Comparison of ENCODE assay signal across 9 cellular contexts in the genomic region with DNA sequence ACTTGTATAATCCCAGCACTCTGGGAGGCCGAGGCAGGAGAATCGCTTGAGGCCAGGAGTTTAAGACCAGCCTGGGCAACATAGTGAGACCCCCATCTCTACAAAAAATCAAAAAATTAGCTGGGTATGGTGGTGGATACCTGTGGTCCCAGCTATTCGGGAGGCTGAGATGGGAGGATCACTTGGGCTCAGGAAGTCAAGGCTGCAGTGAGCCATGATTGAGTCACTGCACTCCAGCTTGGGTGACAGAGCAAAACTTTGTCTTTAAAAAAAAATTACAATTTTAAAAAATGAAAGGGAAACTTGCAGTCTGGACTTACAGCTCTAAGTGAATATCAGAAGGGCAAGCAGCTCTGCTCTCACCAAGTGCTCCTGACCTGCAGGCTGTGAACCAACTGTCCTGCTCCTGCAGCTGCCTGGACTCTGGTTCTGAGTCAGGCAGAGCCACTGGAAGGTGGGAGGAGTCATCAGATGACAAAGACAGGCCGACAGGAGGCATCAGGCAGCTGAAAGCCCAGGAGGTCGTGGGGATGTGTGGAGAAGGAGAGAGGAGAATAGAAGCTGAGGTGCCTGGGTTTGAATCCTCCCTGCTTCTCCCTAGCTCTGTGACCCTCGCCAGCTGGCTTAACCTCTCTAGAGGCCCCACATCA. TPM values are rescaled to one million over a fixed set of nuclear protein-coding genes. Genes with fewer than 3 reads are reported as not detected.
DNase-seq lines count a peak whose midpoint lies in the region; ATAC-seq and TF ChIP-seq lines count a peak whose summit lies in the region.
"Had no signal": no experiment of that assay in that cellular context is flagged by ENCODE, and none has a peak within 500 bp of the region (broad histone marks: within the 10 kb centered on the region; RNA-seq: fewer than 3 reads in every experiment).

No MANE protein-coding gene starts in this region.

- ATAC-seq in GM21526 (IDR thresholded peaks at IDR 0.05; ENCODE audit: low FRiP score, unreplicated experiment) (peak; percentile 53), GM18868 (IDR thresholded peaks at IDR 0.05; ENCODE audit: unreplicated experiment) (no peak)

- no peaks in the 10 kb centered on the region for H3K9me3 ChIP-seq in MG63

- no peak overlapping the region for H3K4me3 ChIP-seq in MG63
- H3K4me3 ChIP-seq: SK-N-MC had no signal

- H3K4me1 Mint-ChIP-seq in stimulated activated naive CD8-positive, alpha-beta T cell treated with anti-CD3 and anti-CD28 coated beads, Interleukin-15, Interleukin-2, amounts not matched to agents 100 ng/mL and 50 ng/mL, for 24 hours (ENCODE audit: low read depth), result peaks cover 17% of the 10 kb centered on the region

- no peaks in the 10 kb centered on the region for H3K27me3 ChIP-seq in MG63

- H3K4me3 Mint-ChIP-seq in stimulated activated naive CD8-positive, alpha-beta T cell treated with anti-CD3 and anti-CD28 coated beads, Interleukin-15, Interleukin-2, amounts not matched to agents 100 ng/mL and 50 ng/mL, for 24 hours, result no peak overlapping the region

- DNase-seq in GM10266 (ENCODE audit: extremely low spot score) (peak; percentile 60), MG63 (peak; percentile 34), dermis blood vessel endothelial cell (peak; percentile 50), GOT3 (lab: John Stamatoyannopoulos, UW) (no peak), SKM-1 (lab: John Stamatoyannopoulos, UW; ENCODE audit: unreplicated experiment) (no peak)

- peaks cover 28% of the 10 kb centered on the region for H3K36me3 Mint-ChIP-seq in stimulated activated naive CD8-positive, alpha-beta T cell treated with anti-CD3 and anti-CD28 coated beads, Interleukin-15, Interleukin-2, amounts not matched to agents 100 ng/mL and 50 ng/mL, for 24 hours (ENCODE audit: low read depth)

- H3K27me3 Mint-ChIP-seq in stimulated activated naive CD8-positive, alpha-beta T cell treated with anti-CD3 and anti-CD28 coated beads, Interleukin-15, Interleukin-2, amounts not matched to agents 100 ng/mL and 50 ng/mL, for 24 hours, result no peaks in the 10 kb centered on the region

- H3K36me3 ChIP-seq in MG63, result no peaks in the 10 kb centered on the region; the same call in 1 of the 2 replicates

- H3K27ac Mint-ChIP-seq in stimulated activated naive CD8-positive, alpha-beta T cell treated with anti-CD3 and anti-CD28 coated beads, Interleukin-15, Interleukin-2, amounts not matched to agents 100 ng/mL and 50 ng/mL, for 24 hours, result peak overlapping the region; percentile 75

- TF ChIP-seq CTCF in GM10266 (IDR thresholded peaks at IDR 0.05; ENCODE audit: control insufficient read depth, insufficient read depth, low read depth, missing control alignments), result peak; percentile 17

- no peaks in the 10 kb centered on the region for H3K9me3 Mint-ChIP-seq in stimulated activated naive CD8-positive, alpha-beta T cell treated with anti-CD3 and anti-CD28 coated beads, Interleukin-15, Interleukin-2, amounts not matched to agents 100 ng/mL and 50 ng/mL, for 24 hours

RNA-seq across cellular contexts. Expression of a gene that starts 9.6 kb away (rescaled TPM):
- not detected in 2 replicates for total RNA-seq in MG63 (2014; rRNA removed; shearing (Covaris generic); ENCODE audit: low replicate concordance)
- total RNA-seq in dermis blood vessel endothelial cell, result not detected in 2 replicates

RNA-seq across cellular contexts. Expression of a gene that starts 16.4 kb away (rescaled TPM):
- total RNA-seq in MG63 (2014; rRNA removed; shearing (Covaris generic); ENCODE audit: low replicate concordance), result 99.6 and 106 TPM in 2 replicates
- total RNA-seq in dermis blood vessel endothelial cell, result 28.1 and 39.8 TPM in 2 replicates

RNA-seq across cellular contexts. Expression of a gene that starts 20.5 kb away (rescaled TPM):
- 14.7 and 17.2 TPM in 2 replicates for total RNA-seq in MG63 (2014; rRNA removed; shearing (Covaris generic); ENCODE audit: low replicate concordance)
- total RNA-seq in dermis blood vessel endothelial cell, result 37.4 and 41.5 TPM in 2 replicates

RNA-seq across cellular contexts. Expression of a gene that starts 31.5 kb away (rescaled TPM):
- 3.2 and 4.0 TPM in 2 replicates for total RNA-seq in MG63 (2014; rRNA removed; shearing (Covaris generic); ENCODE audit: low replicate concordance)
- total RNA-seq in dermis blood vessel endothelial cell, result 16.7 and 18.4 TPM in 2 replicates

RNA-seq across cellular contexts. Expression of a gene that starts 50.5 kb away (rescaled TPM):
- total RNA-seq in MG63 (2014; rRNA removed; shearing (Covaris generic); ENCODE audit: low replicate concordance), result 0.22 and 0.26 TPM in 2 replicates
- 0.19 and 0.85 TPM in 2 replicates for total RNA-seq in dermis blood vessel endothelial cell

Comparison
In these comparisons a context has a peak if more than half of its experiments do, and no peak if none do; other contexts are left out.
1. DNase-seq: peak in GM10266 (single experiment), MG63 (single experiment) and dermis blood vessel endothelial cell (single experiment); none in GOT3 (single experiment) and SKM-1 (single experiment).